7 cellular contexts compared by ENCODE assay signal in genomic region chr17:76264425-76264754, GRCh38. TPM values are rescaled to one million over a fixed set of nuclear protein-coding genes. Genes with fewer than 3 reads are reported as not detected.
DNase-seq lines count a peak whose midpoint lies in the region; ATAC-seq and TF ChIP-seq lines count a peak whose summit lies in the region.

No MANE protein-coding gene starts in this region.

- H3K9ac ChIP-seq in OCI-LY3 (ENCODE audit: low read length) (peak overlapping the region; percentile 76), smooth muscle cell (ENCODE audit: low read depth) (peak overlapping the region; percentile 45)

- H3K4me3 ChIP-seq in OCI-LY3 (ENCODE audit: low read length) (peak overlapping the region; percentile 66), esophagus (ENCODE audit: low read depth in 1 of 2, low read length in 2 of 2) (no peak overlapping the region), smooth muscle cell (peak overlapping the region; percentile 3)

- H3K4me2 ChIP-seq in OCI-LY3 (ENCODE audit: low read length) (peak overlapping the region; percentile 82), smooth muscle cell (peak overlapping the region; percentile 75)

- TF ChIP-seq CTCF in OCI-LY3 (IDR thresholded peaks at IDR 0.05; ENCODE audit: low read depth, low read length) (no peak), smooth muscle cell (IDR thresholded peaks at IDR 0.05; ENCODE audit: borderline replicate concordance, insufficient read depth, poor library complexity, severe bottlenecking) (no peak)

- H3K79me2 ChIP-seq in OCI-LY3 (ENCODE audit: low read length), result peaks cover 51% of the 10 kb centered on the region
- H3K79me2 ChIP-seq in smooth muscle cell (ENCODE audit: low read depth), result peaks cover 21% of the 10 kb centered on the region

- H3K9me3 ChIP-seq in OCI-LY3 (ENCODE audit: insufficient read depth, low read length) (no peaks in the 10 kb centered on the region), esophagus (ENCODE audit: control insufficient read depth in 2 of 2, insufficient read depth in 1 of 2, low read depth in 1 of 2, low read length in 1 of 2) (no peaks in the 10 kb centered on the region), smooth muscle cell (replicated peaks; ENCODE audit: low read depth) (no peaks in the 10 kb centered on the region)

- H3K4me1 ChIP-seq in OCI-LY3 (ENCODE audit: low read length), result peaks cover 55% of the 10 kb centered on the region
- peaks cover 0 to 12% of the 10 kb centered on the region in 2 donors for H3K4me1 ChIP-seq in esophagus (ENCODE audit: control insufficient read depth in 2 of 2, insufficient read depth in 2 of 2, low read length in 1 of 2)
- peaks cover 13% of the 10 kb centered on the region for H3K4me1 ChIP-seq in smooth muscle cell (ENCODE audit: low read depth)

- peak overlapping the region; percentile 94 for H3K27ac ChIP-seq in OCI-LY3 (ENCODE audit: low read length)
- H3K27ac ChIP-seq in esophagus (ENCODE audit: low read depth in 2 of 2, low read length in 1 of 2), result peak overlapping the region; percentile 91 to 95
- peak overlapping the region; percentile 91 for H3K27ac ChIP-seq in smooth muscle cell (ENCODE audit: low read depth)

- 18 to 23% methylated on average over 9 of the region's 9 CpGs for WGBS in esophagus, 2 donors
- 59% methylated on average over 9 of the region's 9 CpGs for WGBS in smooth muscle cell (ENCODE audit: low lambda C conversion rate)

- H3K36me3 ChIP-seq in OCI-LY3 (replicated peaks; ENCODE audit: low read depth, low read length), result peaks cover 30% of the 10 kb centered on the region
- peaks cover 0 to 4% of the 10 kb centered on the region in 2 donors for H3K36me3 ChIP-seq in esophagus (ENCODE audit: control insufficient read depth in 2 of 2, insufficient read depth in 2 of 2, low read length in 1 of 2)
- no peaks in the 10 kb centered on the region for H3K36me3 ChIP-seq in smooth muscle cell (ENCODE audit: low read depth)

- H4K20me1 ChIP-seq in OCI-LY3 (ENCODE audit: insufficient read depth, low read length) (peaks cover 5% of the 10 kb centered on the region; the same call in 1 of the 2 replicates), smooth muscle cell (ENCODE audit: low read depth) (peaks cover 6% of the 10 kb centered on the region)

- H2AFZ ChIP-seq in OCI-LY3 (ENCODE audit: low read depth, low read length), result no peak overlapping the region
- H2AFZ ChIP-seq in smooth muscle cell (ENCODE audit: low read depth), result no peak overlapping the region

- peak; percentile 1 for ATAC-seq in GM19452 (IDR thresholded peaks at IDR 0.05; ENCODE audit: unreplicated experiment)
- no peak for ATAC-seq in HG02571 (IDR thresholded peaks at IDR 0.05; ENCODE audit: unreplicated experiment)

- H3K27me3 ChIP-seq in OCI-LY3 (ENCODE audit: low read depth, low read length), result no peaks in the 10 kb centered on the region
- no peaks in the 10 kb centered on the region for H3K27me3 ChIP-seq in esophagus (ENCODE audit: control insufficient read depth in 1 of 2, insufficient read depth in 2 of 2, low read length in 2 of 2)
- H3K27me3 ChIP-seq in smooth muscle cell (ENCODE audit: low read depth), result no peaks in the 10 kb centered on the region

- DNase-seq in smooth muscle cell (lab: John Stamatoyannopoulos, UW; ENCODE audit: unreplicated experiment) (no peak), NCI-H187 treated with DMSO at 0.1 percent for 48 hours (lab: John Stamatoyannopoulos, UW) (no peak), cortex of kidney (lab: John Stamatoyannopoulos, UW) (no peak)

- H3F3A ChIP-seq in smooth muscle cell (ENCODE audit: low read depth), result peaks cover 13% of the 10 kb centered on the region

RNA-seq across cellular contexts. Expression of gene UBALD2, which starts 0.8 kb away (rescaled TPM):
- polyA plus RNA-seq in esophagus (10 to 100 TPM; 35.4 to 49.7 TPM), smooth muscle cell (7.0 and 11.0 TPM in 2 replicates)
- 2.6 and 5.9 TPM in 2 replicates for total RNA-seq in smooth muscle cell

RNA-seq across cellular contexts. Expression of gene RNF157, which starts 24.1 kb away (rescaled TPM):
- polyA plus RNA-seq in esophagus (under 1 TPM; 0.20 to 0.44 TPM), smooth muscle cell (0.63 and 1.6 TPM in 2 replicates)
- total RNA-seq in smooth muscle cell, result 0.09 and 1.2 TPM in 2 replicates

RNA-seq across cellular contexts. Expression of gene QRICH2, which starts 43.7 kb away (rescaled TPM):
- polyA plus RNA-seq in esophagus (1 to 10 TPM; 2.1 to 5.6 TPM), smooth muscle cell (1.1 and 1.5 TPM in 2 replicates)
- 1.2 TPM in 2 replicates for total RNA-seq in smooth muscle cell

Comparison
In these comparisons a context has a peak if more than half of its experiments do, and no peak if none do; other contexts are left out.
1. H3K4me3 ChIP-seq: peak in OCI-LY3 (single experiment) and smooth muscle cell (single experiment); none in esophagus (0 of 2).
2. Peak in every context shown above with its lines, with median percentiles within 50 percentile points of each other: H3K27ac ChIP-seq.